ENCODE assay signal across 15 cellular contexts in genomic region chr7:1422512-1423265, GRCh38. TPM values are rescaled to one million over a fixed set of nuclear protein-coding genes. Genes with fewer than 3 reads are reported as not detected.
DNase-seq lines count a peak whose midpoint lies in the region; ATAC-seq, FAIRE-seq and TF ChIP-seq lines count a peak whose summit lies in the region.
"Had no signal": no experiment of that assay in that cellular context is flagged by ENCODE, and none has a peak within 500 bp of the region (broad histone marks: within the 10 kb centered on the region; RNA-seq: fewer than 3 reads in every experiment).

No MANE protein-coding gene starts in this region.

- peak overlapping the region; percentile 20 to 96 (median 65) for H3K27ac Mint-ChIP-seq in brain
- H3K27ac Mint-ChIP-seq: activated naive CD8-positive, alpha-beta T cell treated with anti-CD3 and anti-CD28 coated beads for 36 hours; type B pancreatic cell had no signal

- FAIRE-seq in A549 (lab: Jason Lieb, UNC) = no peak
- FAIRE-seq: GM19239 had no signal

- no peak overlapping the region for H4K5ac ChIP-seq in mesendoderm (ENCODE audit: low read length)

- POLR2A ChIA-PET in A549 (lab: Yijun Ruan, JAX) = interaction anchor here (0.6 kb wide), 1 partner anchor 144 kb away, joined by 3 read pairs; no protein-coding TSS in a partner anchor

- no peak overlapping the region for H3K27ac ChIP-seq in A549
- H3K27ac ChIP-seq in mesendoderm (ENCODE audit: low read depth, low read length) = no peak overlapping the region
- H3K27ac ChIP-seq: left ventricle myocardium inferior, VCaP had no signal

- no peak overlapping the region for H3K9ac ChIP-seq in mesendoderm (ENCODE audit: low read length)

- CTCF ChIA-PET in A549 (lab: Yijun Ruan, JAX) = interaction anchor here (0.7 to 2.1 kb wide), 6 partner anchors 9 to 228 kb away, joined by 3 to 20 read pairs (median 4); no protein-coding TSS in a partner anchor

- peaks cover 21% of the 10 kb centered on the region for H3K4me1 Mint-ChIP-seq in brain

- 60% methylated on average over 11 of the region's 24 CpGs for WGBS in A549 (ENCODE audit: missing lambda C conversion rate)
- no CpG with 5 or more reads among the region's 24 CpGs for WGBS in mesendoderm (ENCODE audit: extremely low coverage, insufficient coverage, low lambda C conversion rate)

- DNase-seq in A549 (ENCODE audit: low read depth in 1 of 2, low spot score in 1 of 2) = no peak
- peak; percentile 83 for DNase-seq in H7
- peak; percentile 74 for DNase-seq in NCI-H2107 treated with DMSO at 0.1 percent for 48 hours (lab: John Stamatoyannopoulos, UW; ENCODE audit: unreplicated experiment)
- DNase-seq in mesendoderm = no peak
- no peak for DNase-seq in central memory CD4-positive, alpha-beta T cell
- no peak for DNase-seq in HuH-7 (ENCODE audit: low spot score)
- DNase-seq: activated CD8-positive, alpha-beta memory T cell treated with anti-CD3 and anti-CD28 coated beads, Interleukin-2, amount 50 U/mL, for 4 hours; activated naive CD8-positive, alpha-beta T cell treated with anti-CD3 and anti-CD28 coated beads for 36 hours; left ventricle myocardium inferior; naive thymus-derived CD8-positive, alpha-beta T cell had no signal

- H3K4ac ChIP-seq in mesendoderm (ENCODE audit: low read depth, low read length) = no peak overlapping the region

- H4K8ac ChIP-seq in mesendoderm (ENCODE audit: low read depth, low read length) = no peak overlapping the region

- H2BK120ac ChIP-seq in mesendoderm (ENCODE audit: low read depth, low read length) = no peak overlapping the region

- H3K36me3 Mint-ChIP-seq in brain = no peaks in the 10 kb centered on the region
- H3K36me3 Mint-ChIP-seq: activated naive CD8-positive, alpha-beta T cell treated with anti-CD3 and anti-CD28 coated beads for 36 hours; naive thymus-derived CD8-positive, alpha-beta T cell; type B pancreatic cell had no signal

- H3K36me3 ChIP-seq in H7 (replicated peaks; ENCODE audit: control insufficient read depth, insufficient read depth, low read length) (no peaks in the 10 kb centered on the region), mesendoderm (ENCODE audit: control insufficient read depth, insufficient read depth, low read length) (no peaks in the 10 kb centered on the region)
- H3K36me3 ChIP-seq: left ventricle myocardium inferior had no signal

- H2BK5ac ChIP-seq in mesendoderm (ENCODE audit: low read length) = no peak overlapping the region

- H3K56ac ChIP-seq in mesendoderm (ENCODE audit: low read length) = no peak overlapping the region

- no peak overlapping the region for H3K23ac ChIP-seq in mesendoderm (ENCODE audit: low read length)

- peak overlapping the region in 4 of 5 experiments; percentile 39 to 67 (median 52) for H3K4me3 Mint-ChIP-seq in brain
- H3K4me3 Mint-ChIP-seq: activated naive CD8-positive, alpha-beta T cell treated with anti-CD3 and anti-CD28 coated beads for 36 hours; naive thymus-derived CD8-positive, alpha-beta T cell; type B pancreatic cell had no signal

- no peaks in the 10 kb centered on the region for H3K79me1 ChIP-seq in mesendoderm (ENCODE audit: low read length)

- H3K79me2 ChIP-seq in mesendoderm (ENCODE audit: control insufficient read depth, insufficient read depth, low read length) = no peaks in the 10 kb centered on the region

- H2AK5ac ChIP-seq in mesendoderm (ENCODE audit: low read length) = no peak overlapping the region

- H2BK15ac ChIP-seq in mesendoderm (replicated peaks; ENCODE audit: low read depth) = no peak overlapping the region

- H3K27me3 Mint-ChIP-seq in brain = peaks cover 15% of the 10 kb centered on the region

- H3K9me3 ChIP-seq in A549 = no peaks in the 10 kb centered on the region
- H3K9me3 ChIP-seq: left ventricle myocardium inferior had no signal

- no peaks in the 10 kb centered on the region for H3K4me1 ChIP-seq in A549
- H3K4me1 ChIP-seq in mesendoderm (ENCODE audit: control insufficient read depth, low read depth, low read length) = no peaks in the 10 kb centered on the region
- H3K4me1 ChIP-seq: left ventricle myocardium inferior had no signal

- ATAC-seq in A549 (no peak), GM18511 (IDR thresholded peaks at IDR 0.05; ENCODE audit: unreplicated experiment) (no peak)
- ATAC-seq: naive thymus-derived CD8-positive, alpha-beta T cell had no signal

- H3K4me3 ChIP-seq in A549 = no peak overlapping the region
- no peak overlapping the region for H3K4me3 ChIP-seq in H7 (ENCODE audit: insufficient read depth, low read depth, low read length)
- no peak overlapping the region for H3K4me3 ChIP-seq in mesendoderm (ENCODE audit: low read length)
- H3K4me3 ChIP-seq: left ventricle myocardium inferior had no signal

- no peak for TF ChIP-seq EP300 in A549 (IDR thresholded peaks at IDR 0.05)

- H3K27me3 ChIP-seq in H7 (ENCODE audit: control insufficient read depth, insufficient read depth, low read length) (no peaks in the 10 kb centered on the region), mesendoderm (ENCODE audit: insufficient read depth, low read length, poor library complexity) (no peaks in the 10 kb centered on the region)

- no peak for TF ChIP-seq RAD21 in A549 (conservative IDR thresholded peaks at IDR 0.05 in 1 of 2, IDR thresholded peaks at IDR 0.05 in 1 of 2)

- H3K9me3 Mint-ChIP-seq in brain = peaks cover 0 to 12% (median 0%) of the 10 kb centered on the region in 5 experiments
- H3K9me3 Mint-ChIP-seq: naive thymus-derived CD8-positive, alpha-beta T cell; type B pancreatic cell had no signal

- no peak for TF ChIP-seq CTCF in A549 (IDR thresholded peaks at IDR 0.05)
- no peak for TF ChIP-seq CTCF in brain (conservative IDR thresholded peaks at IDR 0.05)

- TF ChIP-seq POLR2A in A549 (IDR thresholded peaks at IDR 0.05; ENCODE audit: low read length) = no peak

- H3K4me2 ChIP-seq in A549 (no peak overlapping the region), mesendoderm (ENCODE audit: low read length) (no peak overlapping the region)

- H3K18ac ChIP-seq in mesendoderm (ENCODE audit: low read length) = no peak overlapping the region

TF ChIP-seq in A549, 52 proteins besides CTCF, POLR2A, EP300 and RAD21:
- TF ChIP-seq TFCP2L1 (CRISPR knock-in tag; IDR thresholded peaks at IDR 0.05) (no peak), KDM1A (IDR thresholded peaks at IDR 0.05; ENCODE audit: low read depth) (0 out of 2 replicates have a peak, but pooled peaks have one; percentile 29), USF2 (IDR thresholded peaks at IDR 0.05) (peak; percentile 63)

RNA-seq across cellular contexts. Expression of gene MICALL2, which starts 36.6 kb away (rescaled TPM):
- polyA plus RNA-seq in A549 (2011; rRNA removed) (6.1 and 7.8 TPM in 2 replicates), A549 (2017; fragmentation: RNase III; extraction: RNeasy Plus Mini Kit Qiagen cat#74134 plus additional on column Dnase treatment) (18.0 to 20.6 TPM (median 19.1 TPM) in 3 replicates), brain (ENCODE audit: insufficient read depth, low read depth, low replicate concordance) (5.1 TPM)
- 19.2 and 24.5 TPM in 2 replicates for polyA plus RNA-seq in A549 (2012; cell fraction: cytosol; rRNA removed)
- polyA plus RNA-seq in A549 (2012; cell fraction: nucleus; rRNA removed) = 120 and 162 TPM in 2 replicates
- polyA minus RNA-seq in A549 (2011; rRNA and poly(A)+ RNA removed) = 15.3 and 16.2 TPM in 2 replicates
- total RNA-seq in H7 (2014; rRNA removed; shearing (Covaris generic)) = 5.2 and 7.6 TPM in 2 replicates
- 4.0 TPM for polyA plus RNA-seq in mesendoderm (2013, experiment 1 of 2)
- 3.6 TPM for polyA plus RNA-seq in mesendoderm (2013, experiment 2 of 2)

Comparison
In these comparisons a context has a peak if more than half of its experiments do, and no peak if none do; other contexts are left out.
1. DNase-seq: peak in H7 (single experiment) and NCI-H2107 treated with DMSO at 0.1 percent for 48 hours (single experiment); none in A549 (0 of 2), mesendoderm (single experiment), central memory CD4-positive, alpha-beta T cell (single experiment) and HuH-7 (single experiment).